Comparison of ENCODE assay signal across 8 cellular contexts in genomic region chr12:51950682-51951198, GRCh38. TPM values are rescaled to one million over a fixed set of nuclear protein-coding genes. Genes with fewer than 3 reads are reported as not detected.
DNase-seq lines count a peak whose midpoint lies in the region; ATAC-seq, FAIRE-seq and TF ChIP-seq lines count a peak whose summit lies in the region.

No MANE protein-coding gene starts in this region.

- no peaks in the 10 kb centered on the region for H3K9me3 Mint-ChIP-seq in T-cell

- H3K4me1 Mint-ChIP-seq in T-cell, result peaks cover 37 to 39% (median 39%) of the 10 kb centered on the region in 3 donors

- H3K36me3 Mint-ChIP-seq in T-cell, result no peaks in the 10 kb centered on the region

- FAIRE-seq in frontal cortex (lab: Jason Lieb, UNC), result no peak

- H3K27ac Mint-ChIP-seq in T-cell, result peak overlapping the region; percentile 84 to 88

- H3K4me3 Mint-ChIP-seq in T-cell, result peak overlapping the region; percentile 91 to 97 (median 91)

- peaks cover 0 to 5% of the 10 kb centered on the region in 2 donors for H3K27me3 Mint-ChIP-seq in T-cell

- ATAC-seq in T-cell (replicated peaks in 1 of 4) (peak in 3 of 4 experiments; percentile 17 to 30 (median 30)), GM21737 (IDR thresholded peaks at IDR 0.05; ENCODE audit: unreplicated experiment) (no peak)

- H3K4me3 ChIP-seq in GM12865 (ENCODE audit: low read depth, low read length), result peak overlapping the region; percentile 53
- peak overlapping the region; percentile 63 for H3K4me3 ChIP-seq in fibroblast of villous mesenchyme (ENCODE audit: low read depth, low read length)
- peak overlapping the region; percentile 63 for H3K4me3 ChIP-seq in skeletal muscle cell (ENCODE audit: low read depth, low read length)

- POLR2A ChIA-PET in T-cell (lab: Charles Lee), result no interaction called here

- TF ChIP-seq CTCF in GM12865 (IDR thresholded peaks at IDR 0.05; ENCODE audit: insufficient read depth, low read depth, low read length, missing control alignments) (no peak), fibroblast of villous mesenchyme (IDR thresholded peaks at IDR 0.05; ENCODE audit: insufficient read depth, low read depth, low read length) (no peak)

- CTCF ChIA-PET in T-cell (lab: Charles Lee), result interaction anchor here in 1 of 2 donors (0.5 to 0.9 kb wide), 2 partner anchors 127 to 867 kb away, joined by 3 to 4 read pairs; partner anchors contain the start of gene CSRNP2

- DNase-seq in GM12865 (ENCODE audit: low read depth), result no peak
- DNase-seq in T-cell, result no peak
- no peak for DNase-seq in fibroblast of villous mesenchyme (ENCODE audit: low read depth)
- DNase-seq in skeletal muscle cell (ENCODE audit: low read depth), result no peak
- DNase-seq in frontal cortex (ENCODE audit: low spot score in 2 of 2), result no peak
- no peak for DNase-seq in NCI-H1694 treated with DMSO at 0.1 percent for 48 hours (lab: John Stamatoyannopoulos, UW)
- no peak for DNase-seq in SHP77 (lab: John Stamatoyannopoulos, UW)

RNA-seq across cellular contexts. Expression of gene ACVR1B, which starts 0.8 kb away (rescaled TPM):
- total RNA-seq in T-cell (10 to 100 TPM in 4 of 5 donors, 1 to 10 TPM in 1; 9.0 to 12.6 (median 11.8) TPM), fibroblast of villous mesenchyme (6.4 and 6.5 TPM in 2 replicates), frontal cortex (43.2 TPM)

RNA-seq across cellular contexts. Expression of gene ACVRL1, which starts 43.4 kb away (rescaled TPM):
- total RNA-seq in T-cell (under 1 TPM in 3 of 5 donors, not detected in 2; 0.16 to 0.58 (median 0.23) TPM), fibroblast of villous mesenchyme (10.8 and 18.0 TPM in 2 replicates), frontal cortex (9.4 TPM)

RNA-seq across cellular contexts. Expression of gene TAMALIN, which starts 56.0 kb away (rescaled TPM):
- total RNA-seq in T-cell, result 100 to 1,000 TPM in 2 of 5 donors, 10 to 100 TPM in 3; 31.7 to 480 (median 38.4) TPM
- 2.2 and 7.7 TPM in 2 replicates for total RNA-seq in fibroblast of villous mesenchyme
- 2.4 TPM for total RNA-seq in frontal cortex
